13 cellular contexts compared by ENCODE assay signal in the genomic region with DNA sequence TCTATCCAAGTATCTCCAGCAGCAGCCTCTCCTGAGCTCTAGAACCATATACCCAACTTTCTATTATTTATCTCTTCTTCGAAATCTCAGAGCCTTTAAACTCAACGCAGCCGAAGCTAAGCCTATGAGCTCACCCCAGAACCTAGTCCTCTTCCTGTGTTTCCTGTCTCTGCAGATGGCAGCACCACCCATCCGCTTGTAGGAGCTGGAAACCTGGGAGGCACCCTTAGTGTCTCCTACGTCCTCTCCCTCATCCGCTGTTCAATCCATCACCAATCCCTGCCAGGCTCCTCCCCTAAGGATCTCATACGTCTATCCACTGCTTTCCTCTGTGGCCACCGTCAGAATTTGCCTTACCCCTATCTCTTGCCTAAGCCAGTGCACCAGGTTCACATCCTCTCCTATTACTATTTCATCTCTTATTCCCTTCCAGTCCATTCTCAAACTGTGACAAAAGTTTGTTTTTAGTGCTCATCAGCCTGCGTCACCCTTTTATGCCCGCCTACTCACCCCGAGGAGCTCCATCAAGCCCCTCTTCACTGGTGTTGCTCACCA. TPM values are rescaled to one million over a fixed set of nuclear protein-coding genes. Genes with fewer than 3 reads are reported as not detected.
A peak's percentile ranks its signal among the peaks of the same experiment; 100 is the strongest.
DNase-seq lines count a peak whose midpoint lies in the region; ATAC-seq and TF ChIP-seq lines count a peak whose summit lies in the region.
"Had no signal": no experiment of that assay in that cellular context is flagged by ENCODE, and none has a peak within 500 bp of the region (broad histone marks: within the 10 kb centered on the region; RNA-seq: fewer than 3 reads in every experiment).

No MANE protein-coding gene starts in this region.

- H3K27ac Mint-ChIP-seq in activated T-cell treated with anti-CD3 and anti-CD28 coated beads, Interleukin-2, amount 50 U/mL, for 24 hours = peak overlapping the region; percentile 42
- peak overlapping the region; percentile 3 for H3K27ac Mint-ChIP-seq in activated naive CD8-positive, alpha-beta T cell treated with anti-CD3 and anti-CD28 coated beads for 36 hours

- H3K4me3 ChIP-seq in left lung (no peak overlapping the region), stomach (no peak overlapping the region)
- H3K4me3 ChIP-seq: ovary had no signal

- H3K4me1 Mint-ChIP-seq in activated T-cell treated with anti-CD3 and anti-CD28 coated beads, Interleukin-2, amount 50 U/mL, for 24 hours (ENCODE audit: low read depth) = peaks cover 81% of the 10 kb centered on the region
- peaks cover 73% of the 10 kb centered on the region for H3K4me1 Mint-ChIP-seq in activated naive CD8-positive, alpha-beta T cell treated with anti-CD3 and anti-CD28 coated beads for 36 hours

- DNase-seq in activated T-cell treated with anti-CD3 and anti-CD28 coated beads, Interleukin-2, amount 50 U/mL, for 24 hours = no peak
- DNase-seq in activated T-cell treated with anti-CD3 and anti-CD28 coated beads, Interleukin-2, amount 50 U/mL, for 1 hour = no peak
- DNase-seq in activated naive CD8-positive, alpha-beta T cell treated with anti-CD3 and anti-CD28 coated beads for 36 hours = no peak
- DNase-seq in left lung = no peak
- DNase-seq in stomach = no peak
- no peak for DNase-seq in omental fat pad (ENCODE audit: low spot score)
- DNase-seq in NCI-H2171 treated with DMSO at 0.1 percent for 48 hours (lab: John Stamatoyannopoulos, UW) = no peak
- DNase-seq: anterior cingulate cortex, erythroblast, KBM-7, NCI-H2227 treated with DMSO at 0.1 percent for 48 hours, ovary had no signal

- ATAC-seq in left lung (no peak), GM21786 (IDR thresholded peaks at IDR 0.05; ENCODE audit: unreplicated experiment) (no peak), omental fat pad (ENCODE audit: low FRiP score) (no peak)

- WGBS in stomach, 5 donors = 72 to 84% (median 77%) methylated on average over 11 of the region's 11 CpGs

- TF ChIP-seq CTCF in left lung (IDR thresholded peaks at IDR 0.05) (no peak), stomach (IDR thresholded peaks at IDR 0.05) (no peak), omental fat pad (IDR thresholded peaks at IDR 0.05) (no peak)

- H3K9me3 ChIP-seq in left lung = no peaks in the 10 kb centered on the region
- no peaks in the 10 kb centered on the region for H3K9me3 ChIP-seq in stomach
- H3K9me3 ChIP-seq: ovary had no signal

- peaks cover 13% of the 10 kb centered on the region for H3K36me3 Mint-ChIP-seq in activated T-cell treated with anti-CD3 and anti-CD28 coated beads, Interleukin-2, amount 50 U/mL, for 24 hours (ENCODE audit: low read depth)
- peaks cover 35% of the 10 kb centered on the region for H3K36me3 Mint-ChIP-seq in activated naive CD8-positive, alpha-beta T cell treated with anti-CD3 and anti-CD28 coated beads for 36 hours

- H3K27me3 ChIP-seq in left lung (no peaks in the 10 kb centered on the region), stomach (no peaks in the 10 kb centered on the region)
- H3K27me3 ChIP-seq: ovary had no signal

- no peak for TF ChIP-seq POLR2A in stomach (IDR thresholded peaks at IDR 0.05)

- H3K9me3 Mint-ChIP-seq in activated T-cell treated with anti-CD3 and anti-CD28 coated beads, Interleukin-2, amount 50 U/mL, for 24 hours = no peaks in the 10 kb centered on the region
- no peaks in the 10 kb centered on the region for H3K9me3 Mint-ChIP-seq in activated naive CD8-positive, alpha-beta T cell treated with anti-CD3 and anti-CD28 coated beads for 36 hours

- TF ChIP-seq EP300 in stomach (IDR thresholded peaks at IDR 0.05) = no peak

- intact Hi-C loops in left lung (cut with DNase I) (no loop called here), stomach (cut with DNase I; ENCODE audit: low total_unique reads) (no loop called here)

- H3K4me3 Mint-ChIP-seq in activated T-cell treated with anti-CD3 and anti-CD28 coated beads, Interleukin-2, amount 50 U/mL, for 24 hours = peak overlapping the region; percentile 25
- H3K4me3 Mint-ChIP-seq in activated naive CD8-positive, alpha-beta T cell treated with anti-CD3 and anti-CD28 coated beads for 36 hours = peak overlapping the region; percentile 11

- H3K4me1 ChIP-seq in left lung = peaks cover 47 to 63% of the 10 kb centered on the region in 2 donors
- H3K4me1 ChIP-seq in stomach = peaks cover 40 to 99% (median 72%) of the 10 kb centered on the region in 4 donors

- H3K36me3 ChIP-seq in left lung (no peaks in the 10 kb centered on the region), stomach (no peaks in the 10 kb centered on the region)
- H3K36me3 ChIP-seq: ovary had no signal

- peak overlapping the region; percentile 24 to 69 for H3K27ac ChIP-seq in left lung
- peak overlapping the region in 3 of 5 donors; percentile 10 to 55 (median 51) for H3K27ac ChIP-seq in stomach

- no peaks in the 10 kb centered on the region for H3K27me3 Mint-ChIP-seq in activated T-cell treated with anti-CD3 and anti-CD28 coated beads, Interleukin-2, amount 50 U/mL, for 24 hours
- no peaks in the 10 kb centered on the region for H3K27me3 Mint-ChIP-seq in activated naive CD8-positive, alpha-beta T cell treated with anti-CD3 and anti-CD28 coated beads for 36 hours

RNA-seq across cellular contexts. Expression of a gene that starts 9.6 kb away (rescaled TPM):
- total RNA-seq in activated naive CD8-positive, alpha-beta T cell treated with anti-CD3 and anti-CD28 coated beads for 36 hours = 10 to 100 TPM; 44.0 to 44.8 TPM
- 10 to 100 TPM; 40.2 to 54.5 TPM for total RNA-seq in left lung
- 100 to 1,000 TPM in 2 of 5 donors, 10 to 100 TPM in 3; 15.2 to 147 (median 53.8) TPM for total RNA-seq in stomach
- 10 to 100 TPM; 18.9 to 33.9 (median 26.0) TPM for polyA plus RNA-seq in stomach
- 10 to 100 TPM; 41.3 to 54.7 (median 49.5) TPM for total RNA-seq in omental fat pad
